11 cellular contexts compared by ENCODE assay signal in genomic region chr3:95721938-95722337, GRCh38.
DNase-seq lines count a peak whose midpoint lies in the region; ATAC-seq and TF ChIP-seq lines count a peak whose summit lies in the region.
"Had no signal": no experiment of that assay in that cellular context is flagged by ENCODE, and none has a peak within 500 bp of the region (broad histone marks: within the 10 kb centered on the region; RNA-seq: fewer than 3 reads in every experiment).

No MANE protein-coding gene starts in this region.

- no peak overlapping the region for H3K9ac ChIP-seq in neural progenitor cell

- peak overlapping the region; percentile 68 for H2AFZ ChIP-seq in neural progenitor cell (replicated peaks)

- H4K20me1 ChIP-seq in neural progenitor cell (ENCODE audit: low read depth) = no peaks in the 10 kb centered on the region

- no peak overlapping the region for H3K27ac Mint-ChIP-seq in activated CD8-positive, alpha-beta T cell treated with anti-CD3 and anti-CD28 coated beads for 36 hours
- H3K27ac Mint-ChIP-seq in activated CD8-positive, alpha-beta T cell treated with anti-CD3 and anti-CD28 coated beads, Interleukin-2, amount 10 ng/mL, durations not matched to agents 7 days and 5 days = no peak overlapping the region
- H3K27ac Mint-ChIP-seq in T-cell (no peak overlapping the region), neural progenitor cell (no peak overlapping the region)
- H3K27ac Mint-ChIP-seq: H9 had no signal

- H3K36me3 ChIP-seq in neural progenitor cell = no peaks in the 10 kb centered on the region
- H3K36me3 ChIP-seq: colonic mucosa had no signal

- no peaks in the 10 kb centered on the region for H3K4me1 ChIP-seq in neural progenitor cell
- H3K4me1 ChIP-seq: colonic mucosa had no signal

- H3K27me3 ChIP-seq in neural progenitor cell = no peaks in the 10 kb centered on the region
- H3K27me3 ChIP-seq: colonic mucosa had no signal

- no peaks in the 10 kb centered on the region for H3K36me3 Mint-ChIP-seq in activated CD8-positive, alpha-beta T cell treated with anti-CD3 and anti-CD28 coated beads for 36 hours (ENCODE audit: low read depth)
- H3K36me3 Mint-ChIP-seq in activated CD8-positive, alpha-beta T cell treated with anti-CD3 and anti-CD28 coated beads, Interleukin-2, amount 10 ng/mL, durations not matched to agents 7 days and 5 days (ENCODE audit: low read depth) = no peaks in the 10 kb centered on the region
- H3K36me3 Mint-ChIP-seq in T-cell (no peaks in the 10 kb centered on the region), neural progenitor cell (no peaks in the 10 kb centered on the region)

- CTCF ChIA-PET in activated CD8-positive, alpha-beta T cell treated with anti-CD3 and anti-CD28 coated beads for 36 hours (lab: Charles Lee) = no interaction called here
- CTCF ChIA-PET in activated CD8-positive, alpha-beta T cell treated with anti-CD3 and anti-CD28 coated beads, Interleukin-2, amount 10 ng/mL, durations not matched to agents 7 days and 5 days (lab: Charles Lee) = no interaction called here
- CTCF ChIA-PET in T-cell (lab: Charles Lee) = no interaction called here

- H3F3A ChIP-seq in neural progenitor cell (ENCODE audit: low read depth) = no peaks in the 10 kb centered on the region

- H3K4me3 Mint-ChIP-seq in activated CD8-positive, alpha-beta T cell treated with anti-CD3 and anti-CD28 coated beads for 36 hours = no peak overlapping the region
- no peak overlapping the region for H3K4me3 Mint-ChIP-seq in activated CD8-positive, alpha-beta T cell treated with anti-CD3 and anti-CD28 coated beads, Interleukin-2, amount 10 ng/mL, durations not matched to agents 7 days and 5 days
- H3K4me3 Mint-ChIP-seq in T-cell (peak overlapping the region in 2 of 3 donors; percentile 6 to 13), neural progenitor cell (no peak overlapping the region)
- H3K4me3 Mint-ChIP-seq: H9 had no signal

- intact Hi-C loops in activated CD8-positive, alpha-beta T cell treated with anti-CD3 and anti-CD28 coated beads for 36 hours (cut with micrococcal nuclease) = no loop called here

- H3K4me1 Mint-ChIP-seq in activated CD8-positive, alpha-beta T cell treated with anti-CD3 and anti-CD28 coated beads for 36 hours (ENCODE audit: low read depth) = no peaks in the 10 kb centered on the region
- no peaks in the 10 kb centered on the region for H3K4me1 Mint-ChIP-seq in activated CD8-positive, alpha-beta T cell treated with anti-CD3 and anti-CD28 coated beads, Interleukin-2, amount 10 ng/mL, durations not matched to agents 7 days and 5 days (ENCODE audit: low read depth)
- no peaks in the 10 kb centered on the region for H3K4me1 Mint-ChIP-seq in T-cell
- no peaks in the 10 kb centered on the region for H3K4me1 Mint-ChIP-seq in neural progenitor cell

- H3K4me2 ChIP-seq in neural progenitor cell = no peak overlapping the region

- no peaks in the 10 kb centered on the region for H3K9me3 Mint-ChIP-seq in activated CD8-positive, alpha-beta T cell treated with anti-CD3 and anti-CD28 coated beads for 36 hours
- peaks cover 6% of the 10 kb centered on the region for H3K9me3 Mint-ChIP-seq in activated CD8-positive, alpha-beta T cell treated with anti-CD3 and anti-CD28 coated beads, Interleukin-2, amount 10 ng/mL, durations not matched to agents 7 days and 5 days (ENCODE audit: insufficient read depth)
- no peaks in the 10 kb centered on the region for H3K9me3 Mint-ChIP-seq in T-cell
- H3K9me3 Mint-ChIP-seq in neural progenitor cell = no peaks in the 10 kb centered on the region
- H3K9me3 Mint-ChIP-seq: H9 had no signal

- no peaks in the 10 kb centered on the region for H3K9me3 ChIP-seq in neural progenitor cell (ENCODE audit: low read depth)
- H3K9me3 ChIP-seq: colonic mucosa had no signal

- no peaks in the 10 kb centered on the region for H3K79me2 ChIP-seq in neural progenitor cell (ENCODE audit: low read depth)

- no peak overlapping the region for H3K27ac ChIP-seq in neural progenitor cell
- H3K27ac ChIP-seq: colonic mucosa, SK-N-MC had no signal

- TF ChIP-seq CTCF in activated CD8-positive, alpha-beta T cell treated with anti-CD3 and anti-CD28 coated beads for 36 hours (IDR thresholded peaks at IDR 0.05) = no peak
- TF ChIP-seq CTCF in neural progenitor cell (IDR thresholded peaks at IDR 0.05) = no peak

- no peaks in the 10 kb centered on the region for H3K27me3 Mint-ChIP-seq in activated CD8-positive, alpha-beta T cell treated with anti-CD3 and anti-CD28 coated beads for 36 hours
- no peaks in the 10 kb centered on the region for H3K27me3 Mint-ChIP-seq in activated CD8-positive, alpha-beta T cell treated with anti-CD3 and anti-CD28 coated beads, Interleukin-2, amount 10 ng/mL, durations not matched to agents 7 days and 5 days (ENCODE audit: low read depth)
- H3K27me3 Mint-ChIP-seq in T-cell = no peaks in the 10 kb centered on the region
- H3K27me3 Mint-ChIP-seq in neural progenitor cell (ENCODE audit: insufficient read depth, low read depth) = no peaks in the 10 kb centered on the region

- POLR2A ChIA-PET in activated CD8-positive, alpha-beta T cell treated with anti-CD3 and anti-CD28 coated beads for 36 hours (lab: Charles Lee) = no interaction called here
- POLR2A ChIA-PET in activated CD8-positive, alpha-beta T cell treated with anti-CD3 and anti-CD28 coated beads, Interleukin-2, amount 10 ng/mL, durations not matched to agents 7 days and 5 days (lab: Charles Lee) = no interaction called here
- POLR2A ChIA-PET in T-cell (lab: Charles Lee) = no interaction called here

- ATAC-seq in activated CD8-positive, alpha-beta T cell treated with anti-CD3 and anti-CD28 coated beads for 36 hours = peak; percentile 24
- no peak for ATAC-seq in activated CD8-positive, alpha-beta T cell treated with anti-CD3 and anti-CD28 coated beads, Interleukin-2, amount 10 ng/mL, durations not matched to agents 7 days and 5 days
- ATAC-seq in HG03095 (IDR thresholded peaks at IDR 0.05; ENCODE audit: unreplicated experiment) (peak; percentile 88), T-cell (replicated peaks in 1 of 4) (no peak), GM21360 (IDR thresholded peaks at IDR 0.05; ENCODE audit: unreplicated experiment) (no peak)

- no peak overlapping the region for H3K4me3 ChIP-seq in neural progenitor cell
- H3K4me3 ChIP-seq: colonic mucosa, SK-N-MC had no signal

- no peak for DNase-seq in activated CD8-positive, alpha-beta T cell treated with anti-CD3 and anti-CD28 coated beads for 36 hours
- DNase-seq in activated CD8-positive, alpha-beta T cell treated with anti-CD3 and anti-CD28 coated beads, Interleukin-2, amount 10 ng/mL, durations not matched to agents 7 days and 5 days = no peak
- DNase-seq in T-cell (no peak), neural progenitor cell (ENCODE audit: low spot score) (no peak)
- DNase-seq in activated T-cell treated with anti-CD3 and anti-CD28 coated beads, Interleukin-2, amount 50 U/mL, for 48 hours = no peak
- no peak for DNase-seq in stimulated activated naive CD4-positive, alpha-beta T cell treated with Interleukin-2 at 50 U/mL for 16 hours (lab: John Stamatoyannopoulos, UW)
- DNase-seq: colonic mucosa, H9 had no signal

Comparison
In these comparisons a context has a peak if more than half of its experiments do, and no peak if none do; other contexts are left out.
1. ATAC-seq: peak in activated CD8-positive, alpha-beta T cell treated with anti-CD3 and anti-CD28 coated beads for 36 hours (single experiment) and HG03095 (single experiment); none in activated CD8-positive, alpha-beta T cell treated with anti-CD3 and anti-CD28 coated beads, Interleukin-2, amount 10 ng/mL, durations not matched to agents 7 days and 5 days (single experiment), T-cell (0 of 4) and GM21360 (single experiment).
2. H3K4me3 Mint-ChIP-seq: peak in T-cell (2 of 3); none in activated CD8-positive, alpha-beta T cell treated with anti-CD3 and anti-CD28 coated beads for 36 hours (single experiment), activated CD8-positive, alpha-beta T cell treated with anti-CD3 and anti-CD28 coated beads, Interleukin-2, amount 10 ng/mL, durations not matched to agents 7 days and 5 days (single experiment) and neural progenitor cell (single experiment).